13 cellular contexts compared by ENCODE assay signal in genomic region chr17:77257596-77258458, GRCh38.
A peak's percentile ranks its signal among the peaks of the same experiment; 100 is the strongest.
DNase-seq lines count a peak whose midpoint lies in the region; ATAC-seq, FAIRE-seq and TF ChIP-seq lines count a peak whose summit lies in the region.
"Had no signal": no experiment of that assay in that cellular context is flagged by ENCODE, and none has a peak within 500 bp of the region (broad histone marks: within the 10 kb centered on the region; RNA-seq: fewer than 3 reads in every experiment).

No MANE protein-coding gene starts in this region.

- in situ Hi-C loops in HepG2 (cut with HindIII; ENCODE audit: extremely low pct_ligation_motif_present, low pct_unique_long_range_greater_than_20kb) = no loop called here

- TF ChIP-seq POLR2A in HepG2 (IDR thresholded peaks at IDR 0.05; ENCODE audit: insufficient read depth in 1 of 2, low read depth in 2 of 2, low read length in 2 of 2) = no peak
- no peak for TF ChIP-seq POLR2A in right lobe of liver (IDR thresholded peaks at IDR 0.05)

- H3K4me3 Mint-ChIP-seq in astrocyte (ENCODE audit: unreplicated experiment) (no peak overlapping the region), neural crest cell (no peak overlapping the region)
- H3K4me3 Mint-ChIP-seq: CD4-positive, CD25-positive, alpha-beta regulatory T cell; H9 had no signal

- POLR2A ChIA-PET in HepG2 (lab: Yijun Ruan, JAX) = no interaction called here

- H3K27me3 Mint-ChIP-seq in astrocyte (ENCODE audit: low read depth, unreplicated experiment) = no peaks in the 10 kb centered on the region
- H3K27me3 Mint-ChIP-seq in neural crest cell (ENCODE audit: low read depth) = no peaks in the 10 kb centered on the region

- H3K27me3 ChIP-seq in HepG2 (ENCODE audit: control insufficient read depth in 1 of 2, insufficient read depth in 2 of 2, low read length in 2 of 2) = peaks cover 6 to 63% of the 10 kb centered on the region in 2 experiments; a peak in 4 of 5 replicates
- no peaks in the 10 kb centered on the region for H3K27me3 ChIP-seq in right lobe of liver
- H3K27me3 ChIP-seq in astrocyte (ENCODE audit: insufficient read depth, low read length) = no peaks in the 10 kb centered on the region
- H3K27me3 ChIP-seq in small intestine (ENCODE audit: control insufficient read depth in 2 of 2, insufficient read depth in 2 of 2, low read length in 2 of 2) = no peaks in the 10 kb centered on the region
- no peaks in the 10 kb centered on the region for H3K27me3 ChIP-seq in smooth muscle cell (ENCODE audit: low read depth)

- no peaks in the 10 kb centered on the region for H3K36me3 ChIP-seq in HepG2 (replicated peaks in 1 of 2; ENCODE audit: control insufficient read depth in 1 of 2, insufficient read depth in 2 of 2, low read length in 2 of 2)
- no peaks in the 10 kb centered on the region for H3K36me3 ChIP-seq in right lobe of liver
- H3K36me3 ChIP-seq in astrocyte (ENCODE audit: insufficient read depth, low read length) = no peaks in the 10 kb centered on the region
- H3K36me3 ChIP-seq in small intestine (ENCODE audit: control insufficient read depth in 2 of 2, insufficient read depth in 2 of 2, low read length in 2 of 2) = no peaks in the 10 kb centered on the region
- no peaks in the 10 kb centered on the region for H3K36me3 ChIP-seq in smooth muscle cell (ENCODE audit: low read depth)
- H3K36me3 ChIP-seq: BLaER1 treated with 17β-estradiol and CSF1 and Interleukin-3, amounts not matched to agents 10 nM and 100 nM had no signal

- BruUV-seq in HepG2 (replicated peaks; lab: Mats Ljungman, UMichigan) = no TSS peak

- H3K27ac ChIP-seq in HepG2 (ENCODE audit: extremely low read length, insufficient read depth, low read length) = no peak overlapping the region
- H3K27ac ChIP-seq in right lobe of liver = no peak overlapping the region
- no peak overlapping the region for H3K27ac ChIP-seq in astrocyte (ENCODE audit: low read depth, low read length)
- H3K27ac ChIP-seq in small intestine (ENCODE audit: low read depth in 1 of 2, low read length in 1 of 2) = no peak overlapping the region
- H3K27ac ChIP-seq in smooth muscle cell (ENCODE audit: low read depth) = no peak overlapping the region
- H3K27ac ChIP-seq: BLaER1 treated with 17β-estradiol and CSF1 and Interleukin-3, amounts not matched to agents 10 nM and 100 nM; GM23248 had no signal

- H3K9me3 Mint-ChIP-seq in astrocyte (ENCODE audit: unreplicated experiment) = no peaks in the 10 kb centered on the region
- no peaks in the 10 kb centered on the region for H3K9me3 Mint-ChIP-seq in neural crest cell
- H3K9me3 Mint-ChIP-seq: H9 had no signal

- H3K27ac Mint-ChIP-seq in astrocyte (ENCODE audit: unreplicated experiment) (peak overlapping the region; percentile 34), neural crest cell (ENCODE audit: unreplicated experiment) (peak overlapping the region; percentile 43)
- H3K27ac Mint-ChIP-seq: H9 had no signal

- H3K4me1 ChIP-seq in HepG2 (ENCODE audit: insufficient read depth, low read length) = peaks cover 32% of the 10 kb centered on the region
- no peaks in the 10 kb centered on the region for H3K4me1 ChIP-seq in right lobe of liver
- peaks cover 28% of the 10 kb centered on the region for H3K4me1 ChIP-seq in astrocyte (ENCODE audit: insufficient read depth, low read length)
- no peaks in the 10 kb centered on the region for H3K4me1 ChIP-seq in small intestine (ENCODE audit: control insufficient read depth in 2 of 2, insufficient read depth in 1 of 2, low read depth in 1 of 2, low read length in 1 of 2)
- peaks cover 16% of the 10 kb centered on the region for H3K4me1 ChIP-seq in smooth muscle cell (ENCODE audit: low read depth)

- H3K4me1 Mint-ChIP-seq in astrocyte (ENCODE audit: low read depth, unreplicated experiment) = peaks cover 4% of the 10 kb centered on the region
- H3K4me1 Mint-ChIP-seq in neural crest cell = no peaks in the 10 kb centered on the region
- H3K4me1 Mint-ChIP-seq: CD4-positive, CD25-positive, alpha-beta regulatory T cell had no signal

- TF ChIP-seq RAD21 in HepG2 (CRISPR knock-in tag; IDR thresholded peaks at IDR 0.05) = no peak

- TF ChIP-seq CTCF in HepG2 (CRISPR knock-in tag; IDR thresholded peaks at IDR 0.05) (no peak), right lobe of liver (IDR thresholded peaks at IDR 0.05) (no peak), astrocyte (IDR thresholded peaks at IDR 0.05; ENCODE audit: insufficient read depth, low read depth, low read length) (no peak), neural crest cell (conservative IDR thresholded peaks at IDR 0.05) (no peak), smooth muscle cell (IDR thresholded peaks at IDR 0.05; ENCODE audit: borderline replicate concordance, insufficient read depth, poor library complexity, severe bottlenecking) (no peak)

- DNase-seq in HepG2 (ENCODE audit: low spot score) = no peak
- no peak for DNase-seq in right lobe of liver
- DNase-seq in astrocyte (ENCODE audit: low read depth) = no peak
- no peak for DNase-seq in neural crest cell (ENCODE audit: low read depth, low spot score)
- DNase-seq in small intestine = no peak
- DNase-seq in smooth muscle cell (lab: John Stamatoyannopoulos, UW; ENCODE audit: unreplicated experiment) = no peak
- DNase-seq: 8988T; CD4-positive, CD25-positive, alpha-beta regulatory T cell; DMS 273 treated with DMSO at 0.1 percent for 48 hours; GM23248; H9 had no signal

- 53% methylated on average over 18 of the region's 27 CpGs for WGBS in HepG2 (ENCODE audit: low lambda C conversion rate)
- 21% methylated on average over 5 of the region's 27 CpGs for WGBS in right lobe of liver (ENCODE audit: insufficient coverage, low coverage, low lambda C conversion rate, missing lambda C conversion rate)
- 77 to 82% (median 78%) methylated on average over 24 to 27 of the region's 27 CpGs for WGBS in small intestine, 3 donors
- 93% methylated on average over 27 of the region's 27 CpGs for WGBS in smooth muscle cell (ENCODE audit: low lambda C conversion rate)

- FAIRE-seq in HepG2 (lab: Jason Lieb, UNC) (no peak), astrocyte (lab: Jason Lieb, UNC) (no peak), small intestine (lab: Jason Lieb, UNC) (no peak)

- no peak overlapping the region for H3K4me3 ChIP-seq in HepG2 (replicated peaks in 1 of 3; ENCODE audit: insufficient read depth in 1 of 3, low read depth in 2 of 3, low read length in 3 of 3)
- no peak overlapping the region for H3K4me3 ChIP-seq in right lobe of liver
- no peak overlapping the region for H3K4me3 ChIP-seq in astrocyte (ENCODE audit: insufficient read depth, low read depth, low read length)
- H3K4me3 ChIP-seq in small intestine (ENCODE audit: low read depth in 1 of 2, low read length in 2 of 2) = no peak overlapping the region
- H3K4me3 ChIP-seq in smooth muscle cell = no peak overlapping the region
- H3K4me3 ChIP-seq: BLaER1 treated with 17β-estradiol and CSF1 and Interleukin-3, amounts not matched to agents 10 nM and 100 nM; GM23248 had no signal

- ATAC-seq in HepG2 (no peak), right lobe of liver (no peak), GM19397 (IDR thresholded peaks at IDR 0.05; ENCODE audit: unreplicated experiment) (no peak)

- no peak overlapping the region for H3K4me2 ChIP-seq in HepG2 (ENCODE audit: low read depth, low read length)
- no peak overlapping the region for H3K4me2 ChIP-seq in astrocyte (ENCODE audit: low read length)
- H3K4me2 ChIP-seq in smooth muscle cell = no peak overlapping the region
- H3K4me2 ChIP-seq: BLaER1 treated with 17β-estradiol and CSF1 and Interleukin-3, amounts not matched to agents 10 nM and 100 nM had no signal

- H3K79me2 ChIP-seq in HepG2 (ENCODE audit: insufficient read depth, low read length) = no peaks in the 10 kb centered on the region
- H3K79me2 ChIP-seq in astrocyte (ENCODE audit: insufficient read depth, low read length) = no peaks in the 10 kb centered on the region
- H3K79me2 ChIP-seq in smooth muscle cell (ENCODE audit: low read depth) = no peaks in the 10 kb centered on the region

- TF ChIP-seq EP300 in HepG2 (IDR thresholded peaks at IDR 0.05; ENCODE audit: low read depth in 2 of 2, low read length in 2 of 2) (no peak), HepG2 (CRISPR knock-in tag; IDR thresholded peaks at IDR 0.05; ENCODE audit: borderline replicate concordance) (no peak)

- intact Hi-C loops in HepG2 (cut with micrococcal nuclease; ENCODE audit: unreplicated experiment) = no loop called here
- intact Hi-C loops in right lobe of liver (cut with DNase I) = loop anchor here (5.0 to 10.0 kb wide), 2 partner anchors 181 to 383 kb away; no protein-coding TSS in a partner anchor

- CTCF ChIA-PET in HepG2 (lab: Yijun Ruan, JAX; ENCODE audit: low intra/inter-chr PET ratio, low total read pairs) = no interaction called here

- peaks cover 13% of the 10 kb centered on the region for H3F3A ChIP-seq in smooth muscle cell (ENCODE audit: low read depth)

- H2AFZ ChIP-seq in HepG2 (ENCODE audit: low read length) = no peak overlapping the region
- no peak overlapping the region for H2AFZ ChIP-seq in astrocyte (ENCODE audit: low read depth, low read length)
- no peak overlapping the region for H2AFZ ChIP-seq in smooth muscle cell (ENCODE audit: low read depth)
- H2AFZ ChIP-seq: GM23248 had no signal

- H4K20me1 ChIP-seq in HepG2 (ENCODE audit: insufficient read depth, low read length) = no peaks in the 10 kb centered on the region
- no peaks in the 10 kb centered on the region for H4K20me1 ChIP-seq in astrocyte (ENCODE audit: insufficient read depth, low read length)
- no peaks in the 10 kb centered on the region for H4K20me1 ChIP-seq in smooth muscle cell (ENCODE audit: low read depth)
- H4K20me1 ChIP-seq: BLaER1 treated with 17β-estradiol and CSF1 and Interleukin-3, amounts not matched to agents 10 nM and 100 nM had no signal

- no peaks in the 10 kb centered on the region for H3K9me3 ChIP-seq in HepG2 (ENCODE audit: low read length)
- H3K9me3 ChIP-seq in right lobe of liver = no peaks in the 10 kb centered on the region
- no peaks in the 10 kb centered on the region for H3K9me3 ChIP-seq in astrocyte (ENCODE audit: insufficient read depth, low read depth, low read length)
- no peaks in the 10 kb centered on the region for H3K9me3 ChIP-seq in small intestine (ENCODE audit: control insufficient read depth, low read depth)
- no peaks in the 10 kb centered on the region for H3K9me3 ChIP-seq in smooth muscle cell (replicated peaks; ENCODE audit: low read depth)
- H3K9me3 ChIP-seq: BLaER1 treated with 17β-estradiol and CSF1 and Interleukin-3, amounts not matched to agents 10 nM and 100 nM had no signal

- H3K9ac ChIP-seq in HepG2 (ENCODE audit: insufficient read depth, low read depth, low read length) (no peak overlapping the region), astrocyte (ENCODE audit: low read length) (no peak overlapping the region), smooth muscle cell (ENCODE audit: low read depth) (no peak overlapping the region)
- H3K9ac ChIP-seq: BLaER1 treated with 17β-estradiol and CSF1 and Interleukin-3, amounts not matched to agents 10 nM and 100 nM; GM23248 had no signal

- H3K36me3 Mint-ChIP-seq in astrocyte (ENCODE audit: low read depth, unreplicated experiment) (no peaks in the 10 kb centered on the region), neural crest cell (ENCODE audit: low read depth) (no peaks in the 10 kb centered on the region)
- H3K36me3 Mint-ChIP-seq: CD4-positive, CD25-positive, alpha-beta regulatory T cell had no signal

TF ChIP-seq in HepG2, 621 proteins besides CTCF, POLR2A, EP300 and RAD21:
- TF ChIP-seq BHLHE40 (IDR thresholded peaks at IDR 0.05; ENCODE audit: low read length) (peak; percentile 55; the same call in 1 of the 2 replicates), ZBTB3 (CRISPR knock-in tag; IDR thresholded peaks at IDR 0.05; ENCODE audit: borderline replicate concordance, low read depth) (no peak)
TF ChIP-seq in HepG2: peak in this region for 1.
